ENCODE assay signal across 19 cellular contexts in the genomic region with DNA sequence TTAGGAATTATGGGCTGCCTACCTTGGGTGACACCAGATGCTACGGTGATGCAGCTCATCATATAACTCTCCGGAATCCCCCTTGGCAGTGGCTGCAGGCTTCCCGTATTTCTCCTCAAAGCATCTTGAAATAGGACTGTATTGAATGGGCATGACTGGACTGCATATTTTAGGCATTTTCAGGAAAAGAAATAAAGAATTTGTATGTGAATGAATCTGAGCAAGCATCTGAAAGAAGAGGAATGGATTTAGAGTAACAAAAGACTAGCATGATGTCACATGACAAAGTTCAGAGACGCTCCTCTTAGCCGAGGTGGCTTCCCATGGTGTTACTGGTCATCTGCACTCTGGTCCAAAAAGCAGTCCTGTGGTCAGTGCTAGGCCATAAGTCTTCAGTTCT.
A peak's percentile ranks its signal among the peaks of the same experiment; 100 is the strongest.
DNase-seq lines count a peak whose midpoint lies in the region; ATAC-seq, FAIRE-seq and TF ChIP-seq lines count a peak whose summit lies in the region.
"Had no signal": no experiment of that assay in that cellular context is flagged by ENCODE, and none has a peak within 500 bp of the region (broad histone marks: within the 10 kb centered on the region; RNA-seq: fewer than 3 reads in every experiment).

No MANE protein-coding gene starts in this region.

- H3K27ac ChIP-seq in HepG2 (ENCODE audit: extremely low read length, insufficient read depth, low read length) = no peak overlapping the region
- no peak overlapping the region for H3K27ac ChIP-seq in right lobe of liver
- H3K27ac ChIP-seq in KMS-11 = no peak overlapping the region
- H3K27ac ChIP-seq: 22Rv1, A549 had no signal

- no peak for FAIRE-seq in HepG2 (lab: Jason Lieb, UNC)
- FAIRE-seq: A549, GM12891 had no signal

- DNase-seq in HepG2 (ENCODE audit: low spot score) (no peak), right lobe of liver (no peak), NCI-H2107 treated with DMSO at 0.1 percent for 48 hours (lab: John Stamatoyannopoulos, UW; ENCODE audit: unreplicated experiment) (no peak), nephron progenitor cell (no peak), C1 segment of cervical spinal cord (lab: John Stamatoyannopoulos, UW) (no peak)
- DNase-seq: AML-193; Calu3; CD8-positive, alpha-beta T cell; DND-41; EL; GOT3; H7; Karpas-422 had no signal

- H4K20me1 ChIP-seq in HepG2 (ENCODE audit: insufficient read depth, low read length) (no peaks in the 10 kb centered on the region), KMS-11 (ENCODE audit: insufficient read depth) (no peaks in the 10 kb centered on the region)

- H3K4me3 ChIP-seq in HepG2 (replicated peaks in 1 of 3; ENCODE audit: insufficient read depth in 1 of 3, low read depth in 2 of 3, low read length in 3 of 3) (no peak overlapping the region), right lobe of liver (no peak overlapping the region), KMS-11 (IDR thresholded peaks at IDR 0.05; ENCODE audit: insufficient read depth, low read depth, low read length) (no peak overlapping the region)
- H3K4me3 ChIP-seq: A549 had no signal

- no peak for TF ChIP-seq CTCF in HepG2 (CRISPR knock-in tag; IDR thresholded peaks at IDR 0.05)
- no peak for TF ChIP-seq CTCF in right lobe of liver (IDR thresholded peaks at IDR 0.05)
- no peak for TF ChIP-seq CTCF in KMS-11 (conservative IDR thresholded peaks at IDR 0.05; ENCODE audit: low read depth, low read length)
- no peak for TF ChIP-seq CTCF in nephron (IDR thresholded peaks at IDR 0.05; ENCODE audit: unreplicated experiment in 3 of 3)
- no peak for TF ChIP-seq CTCF in nephron progenitor cell (IDR thresholded peaks at IDR 0.05)

- H3K9ac ChIP-seq in HepG2 (ENCODE audit: insufficient read depth, low read depth, low read length) = no peak overlapping the region
- H3K9ac ChIP-seq in KMS-11 = no peak overlapping the region

- ATAC-seq in HepG2 = peak; percentile 29; the same call in 1 of the 3 replicates
- no peak for ATAC-seq in right lobe of liver
- ATAC-seq: A549; CD8-positive, alpha-beta T cell had no signal

- H3K79me2 ChIP-seq in HepG2 (ENCODE audit: insufficient read depth, low read length) (no peaks in the 10 kb centered on the region), KMS-11 (ENCODE audit: insufficient read depth, low read depth) (peaks cover 52% of the 10 kb centered on the region; the same call in 1 of the 2 replicates)

- H3K36me3 ChIP-seq in HepG2 (replicated peaks in 1 of 2; ENCODE audit: control insufficient read depth in 1 of 2, insufficient read depth in 2 of 2, low read length in 2 of 2) = no peaks in the 10 kb centered on the region
- H3K36me3 ChIP-seq in right lobe of liver = no peaks in the 10 kb centered on the region
- H3K36me3 ChIP-seq in KMS-11 (ENCODE audit: insufficient read depth) = no peaks in the 10 kb centered on the region

- POLR2A ChIA-PET in HepG2 (lab: Yijun Ruan, JAX) = no interaction called here

- H3K9me3 ChIP-seq in HepG2 (ENCODE audit: low read length) = no peaks in the 10 kb centered on the region
- H3K9me3 ChIP-seq in right lobe of liver = no peaks in the 10 kb centered on the region
- H3K9me3 ChIP-seq: A549 had no signal

- no peak overlapping the region for H2AFZ ChIP-seq in HepG2 (ENCODE audit: low read length)
- no peak overlapping the region for H2AFZ ChIP-seq in KMS-11 (ENCODE audit: low read depth)

- in situ Hi-C loops in HepG2 (cut with HindIII; ENCODE audit: extremely low pct_ligation_motif_present, low pct_unique_long_range_greater_than_20kb) = loop anchor here (25.0 kb wide), 1 partner anchor 707 kb away; no protein-coding TSS in a partner anchor

- H3K4me1 Mint-ChIP-seq in nephron = peaks cover 4% of the 10 kb centered on the region
- H3K4me1 Mint-ChIP-seq in nephron progenitor cell = peaks cover 4% of the 10 kb centered on the region
- H3K4me1 Mint-ChIP-seq: CD14-positive monocyte had no signal

- H3K27me3 Mint-ChIP-seq in nephron (ENCODE audit: low read depth) (no peaks in the 10 kb centered on the region), nephron progenitor cell (ENCODE audit: low read depth, poor library complexity) (peaks cover 4% of the 10 kb centered on the region)

- H3K36me3 Mint-ChIP-seq in nephron (ENCODE audit: low read depth) = peaks cover 12% of the 10 kb centered on the region
- peaks cover 18% of the 10 kb centered on the region for H3K36me3 Mint-ChIP-seq in nephron progenitor cell (ENCODE audit: low read depth)
- H3K36me3 Mint-ChIP-seq: CD14-positive monocyte; CD8-positive, alpha-beta T cell had no signal

- CTCF ChIA-PET in HepG2 (lab: Yijun Ruan, JAX; ENCODE audit: low intra/inter-chr PET ratio, low total read pairs) = no interaction called here

- H3K27ac Mint-ChIP-seq in nephron (peak overlapping the region in 2 of 3 experiments; percentile 52 to 56), nephron progenitor cell (no peak overlapping the region)
- H3K27ac Mint-ChIP-seq: CD14-positive monocyte; CD8-positive, alpha-beta T cell had no signal

- H3K4me3 Mint-ChIP-seq in nephron = no peak overlapping the region
- no peak overlapping the region for H3K4me3 Mint-ChIP-seq in nephron progenitor cell
- H3K4me3 Mint-ChIP-seq: CD14-positive monocyte; CD8-positive, alpha-beta T cell had no signal

- H3K9me3 Mint-ChIP-seq in nephron = no peaks in the 10 kb centered on the region
- H3K9me3 Mint-ChIP-seq in nephron progenitor cell = no peaks in the 10 kb centered on the region
- H3K9me3 Mint-ChIP-seq: CD8-positive, alpha-beta T cell had no signal

- H3K4me1 ChIP-seq in HepG2 (ENCODE audit: insufficient read depth, low read length) (no peaks in the 10 kb centered on the region), right lobe of liver (no peaks in the 10 kb centered on the region), KMS-11 (ENCODE audit: low read depth, poor library complexity, severe bottlenecking) (peaks cover 44% of the 10 kb centered on the region)

- intact Hi-C loops in HepG2 (cut with micrococcal nuclease; ENCODE audit: unreplicated experiment) = no loop called here
- intact Hi-C loops in right lobe of liver (cut with DNase I) = no loop called here

- WGBS in HepG2 (ENCODE audit: low lambda C conversion rate) = 58% methylated on average over 5 of the region's 5 CpGs
- 89% methylated on average over 5 of the region's 5 CpGs for WGBS in right lobe of liver (ENCODE audit: insufficient coverage, low coverage, low lambda C conversion rate, missing lambda C conversion rate)

- TF ChIP-seq EP300 in HepG2 (IDR thresholded peaks at IDR 0.05; ENCODE audit: low read depth in 2 of 2, low read length in 2 of 2) (no peak), HepG2 (CRISPR knock-in tag; IDR thresholded peaks at IDR 0.05; ENCODE audit: borderline replicate concordance) (no peak)

- TF ChIP-seq RAD21 in HepG2 (CRISPR knock-in tag; IDR thresholded peaks at IDR 0.05) = no peak

- TF ChIP-seq POLR2A in HepG2 (IDR thresholded peaks at IDR 0.05; ENCODE audit: insufficient read depth in 1 of 2, low read depth in 2 of 2, low read length in 2 of 2) = no peak
- no peak for TF ChIP-seq POLR2A in right lobe of liver (IDR thresholded peaks at IDR 0.05)

- H3K4me2 ChIP-seq in HepG2 (ENCODE audit: low read depth, low read length) (no peak overlapping the region), KMS-11 (0 out of 2 replicates have a peak overlapping the region, but pooled peaks have one; percentile 4)

- no peaks in the 10 kb centered on the region; a peak in 1 of 5 replicates for H3K27me3 ChIP-seq in HepG2 (ENCODE audit: control insufficient read depth in 1 of 2, insufficient read depth in 2 of 2, low read length in 2 of 2)
- no peaks in the 10 kb centered on the region for H3K27me3 ChIP-seq in right lobe of liver
- H3K27me3 ChIP-seq in KMS-11 (ENCODE audit: insufficient read depth, low read depth) = no peaks in the 10 kb centered on the region

- BruUV-seq in HepG2 (replicated peaks; lab: Mats Ljungman, UMichigan) = no TSS peak

TF ChIP-seq in HepG2, 621 proteins besides CTCF, POLR2A, EP300 and RAD21:
- TF ChIP-seq CREM (IDR thresholded peaks at IDR 0.05) (no peak), CREM (CRISPR knock-in tag; IDR thresholded peaks at IDR 0.05) (no peak), KLF12 (CRISPR knock-in tag; IDR thresholded peaks at IDR 0.05; ENCODE audit: borderline replicate concordance) (no peak), PHF5A (CRISPR knock-in tag; IDR thresholded peaks at IDR 0.05; ENCODE audit: low read depth, unreplicated experiment) (no peak)
- TF ChIP-seq, protein P1, sequence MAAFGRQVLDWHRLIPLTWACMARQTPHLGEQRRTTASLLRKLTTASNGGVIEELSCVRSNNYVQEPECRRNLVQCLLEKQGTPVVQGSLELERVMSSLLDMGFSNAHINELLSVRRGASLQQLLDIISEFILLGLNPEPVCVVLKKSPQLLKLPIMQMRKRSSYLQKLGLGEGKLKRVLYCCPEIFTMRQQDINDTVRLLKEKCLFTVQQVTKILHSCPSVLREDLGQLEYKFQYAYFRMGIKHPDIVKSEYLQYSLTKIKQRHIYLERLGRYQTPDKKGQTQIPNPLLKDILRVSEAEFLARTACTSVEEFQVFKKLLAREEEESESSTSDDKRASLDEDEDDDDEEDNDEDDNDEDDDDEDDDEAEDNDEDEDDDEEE (CRISPR knock-in tag; IDR thresholded peaks at IDR 0.05) = no peak
